24 cellular contexts compared by ENCODE assay signal in genomic region chr6:33849500-33850075, GRCh38. TPM values are rescaled to one million over a fixed set of nuclear protein-coding genes. Genes with fewer than 3 reads are reported as not detected.
"Had no signal": no experiment of that assay in that cellular context is flagged by ENCODE, and none has a peak within 500 bp of the region (broad histone marks: within the 10 kb centered on the region; RNA-seq: fewer than 3 reads in every experiment).

No MANE protein-coding gene starts in this region.

- H3K4me1 ChIP-seq: heart left ventricle, right atrium auricular region, tibial artery, upper lobe of right lung, vagina had no signal

- H3K4me3 ChIP-seq: dorsolateral prefrontal cortex, heart left ventricle, ovary, right atrium auricular region, tibial artery, upper lobe of right lung, vagina had no signal

- H3K27me3 ChIP-seq: ovary, right atrium auricular region, vagina had no signal

- DNase-seq: cortex of kidney; dorsolateral prefrontal cortex; effector CD8-positive, alpha-beta T cell; foreskin melanocyte; hippocampal formation; mammary epithelial cell; ovary; small intestine; stimulated activated CD4-positive, alpha-beta T cell treated with anti-CD3 and anti-CD28 coated beads, Interleukin-12 subunit alpha, Interleukin-12 subunit beta, amount 100 ng/mL, for 4 hours; stimulated activated naive CD4-positive, alpha-beta T cell treated with Interleukin-2 at 50 U/mL for 16 hours; tibial artery; upper lobe of right lung had no signal

- FAIRE-seq: islet of Langerhans, small intestine had no signal

- H3K36me3 ChIP-seq: heart left ventricle, neutrophil, ovary, right atrium auricular region, tibial artery, upper lobe of right lung, vagina had no signal

- H3K9me3 ChIP-seq: heart left ventricle, neutrophil, ovary, right atrium auricular region, tibial artery, upper lobe of right lung, vagina had no signal

- ATAC-seq: heart left ventricle; left lobe of liver; natural killer cell treated with Interleukin-12 subunit alpha and Interleukin-12 subunit beta and Interleukin-15 and Interleukin-18, amount 100 ng/mL, for 72 hours; upper lobe of right lung had no signal

- H3K27ac ChIP-seq: dorsolateral prefrontal cortex, heart left ventricle, neutrophil, ovary, right atrium auricular region, tibial artery, upper lobe of right lung, vagina had no signal

RNA-seq across cellular contexts. Expression of gene MLN, which starts 45.8 kb away (rescaled TPM):
- total RNA-seq: dorsolateral prefrontal cortex; heart left ventricle; left lobe of liver; lower leg skin; mammary epithelial cell; mesothelial cell of epicardium; natural killer cell treated with Interleukin-12 subunit alpha and Interleukin-12 subunit beta and Interleukin-15 and Interleukin-18, amount 100 ng/mL, for 72 hours; ovary; posterior vena cava; right atrium auricular region; temporal lobe; upper lobe of right lung; vagina had no signal
- polyA plus RNA-seq: esophagus, heart left ventricle, mammary epithelial cell, ovary had no signal
